In genomic region chr16:48963306-48963705, GRCh38 we compare ENCODE assay signal across 18 cellular contexts.
DNase-seq lines count a peak whose midpoint lies in the region; ATAC-seq, FAIRE-seq and TF ChIP-seq lines count a peak whose summit lies in the region.
"Had no signal": no experiment of that assay in that cellular context is flagged by ENCODE, and none has a peak within 500 bp of the region (broad histone marks: within the 10 kb centered on the region; RNA-seq: fewer than 3 reads in every experiment).

No MANE protein-coding gene starts in this region.

- TF ChIP-seq CTCF in D721Med (IDR thresholded peaks at IDR 0.05; ENCODE audit: insufficient read depth, missing control alignments): no peak

- DNase-seq in AG20443 (ENCODE audit: low spot score): peak; percentile 32
- peak; percentile 51 for DNase-seq in HTR-8/SVneo (ENCODE audit: insufficient read length, low spot score)
- peak; percentile 22 for DNase-seq in amniotic epithelial cell (ENCODE audit: low read depth)
- peak; percentile 57 for DNase-seq in mesendoderm
- no peak for DNase-seq in D721Med (ENCODE audit: insufficient read length, low spot score)
- no peak for DNase-seq in D341Med (ENCODE audit: low spot score)
- no peak for DNase-seq in CD1c-positive myeloid dendritic cell (ENCODE audit: extremely low spot score)
- DNase-seq: activated CD4-positive, alpha-beta T cell treated with anti-CD3 and anti-CD28 coated beads, Interleukin-2, amount 10 ng/mL, durations not matched to agents 24 days and 14 days; effector CD8-positive, alpha-beta T cell; GF-D8; naive thymus-derived CD4-positive, alpha-beta T cell; NCI-H1105; NCI-H524; RPMI8226 had no signal

- H3K4me3 ChIP-seq in mesendoderm (ENCODE audit: low read length): no peak overlapping the region
- H3K4me3 ChIP-seq: tibial nerve had no signal

- no peaks in the 10 kb centered on the region for H3K79me2 ChIP-seq in mesendoderm (ENCODE audit: control insufficient read depth, insufficient read depth, low read length)

- FAIRE-seq in HTR-8/SVneo (lab: Jason Lieb, UNC) (peak; percentile 81), D721Med (lab: Jason Lieb, UNC) (no peak)
- FAIRE-seq: GM18507 had no signal

- no peaks in the 10 kb centered on the region for H3K27me3 ChIP-seq in mesendoderm (ENCODE audit: insufficient read depth, low read length, poor library complexity)
- H3K27me3 ChIP-seq: tibial nerve had no signal

- H3K23ac ChIP-seq in mesendoderm (ENCODE audit: low read length): no peak overlapping the region

- H2BK15ac ChIP-seq in mesendoderm (replicated peaks; ENCODE audit: low read depth): no peak overlapping the region

- H2BK5ac ChIP-seq in mesendoderm (ENCODE audit: low read length): no peak overlapping the region

- no peaks in the 10 kb centered on the region for H3K36me3 ChIP-seq in mesendoderm (ENCODE audit: control insufficient read depth, insufficient read depth, low read length)
- H3K36me3 ChIP-seq: tibial nerve had no signal

- no peak overlapping the region for H3K27ac ChIP-seq in mesendoderm (ENCODE audit: low read depth, low read length)
- H3K27ac ChIP-seq: C4-2B, tibial nerve had no signal

- H3K79me1 ChIP-seq in mesendoderm (ENCODE audit: low read length): no peaks in the 10 kb centered on the region

- no peak overlapping the region for H4K5ac ChIP-seq in mesendoderm (ENCODE audit: low read length)

- no CpG with 5 or more reads among the region's 3 CpGs for WGBS in mesendoderm (ENCODE audit: extremely low coverage, insufficient coverage, low lambda C conversion rate)

- no peak overlapping the region for H2BK120ac ChIP-seq in mesendoderm (ENCODE audit: low read depth, low read length)

- H3K56ac ChIP-seq in mesendoderm (ENCODE audit: low read length): no peak overlapping the region

- no peak overlapping the region for H3K18ac ChIP-seq in mesendoderm (ENCODE audit: low read length)

- H2AK5ac ChIP-seq in mesendoderm (ENCODE audit: low read length): no peak overlapping the region

- no peak overlapping the region for H3K4me2 ChIP-seq in mesendoderm (ENCODE audit: low read length)

- H3K9ac ChIP-seq in mesendoderm (ENCODE audit: low read length): no peak overlapping the region

- no peaks in the 10 kb centered on the region for H3K4me1 ChIP-seq in mesendoderm (ENCODE audit: control insufficient read depth, low read depth, low read length)
- H3K4me1 ChIP-seq: tibial nerve had no signal

- no peak overlapping the region for H3K4ac ChIP-seq in mesendoderm (ENCODE audit: low read depth, low read length)

- no peak overlapping the region for H4K8ac ChIP-seq in mesendoderm (ENCODE audit: low read depth, low read length)

- no peak for ATAC-seq in GM19395 (IDR thresholded peaks at IDR 0.05; ENCODE audit: unreplicated experiment)
- ATAC-seq: naive thymus-derived CD4-positive, alpha-beta T cell had no signal

Comparison
In these comparisons a context has a peak if more than half of its experiments do, and no peak if none do; other contexts are left out.
1. DNase-seq: peak in AG20443 (single experiment), HTR-8/SVneo (single experiment), amniotic epithelial cell (single experiment) and mesendoderm (single experiment); none in D721Med (single experiment), D341Med (single experiment) and CD1c-positive myeloid dendritic cell (single experiment).